In genomic region chr4:94251094-94251493, GRCh38 we compare ENCODE assay signal across 17 cellular contexts. TPM values are rescaled to one million over a fixed set of nuclear protein-coding genes. Genes with fewer than 3 reads are reported as not detected.
DNase-seq lines count a peak whose midpoint lies in the region; ATAC-seq, FAIRE-seq and TF ChIP-seq lines count a peak whose summit lies in the region.
"Had no signal": no experiment of that assay in that cellular context is flagged by ENCODE, and none has a peak within 500 bp of the region (broad histone marks: within the 10 kb centered on the region; RNA-seq: fewer than 3 reads in every experiment).

No MANE protein-coding gene starts in this region.

- no peak overlapping the region for H3K4me3 Mint-ChIP-seq in activated T-cell treated with anti-CD3 and anti-CD28 coated beads, Interleukin-2, amount 50 U/mL, for 24 hours
- H3K4me3 Mint-ChIP-seq in activated T-helper 2 cell treated with anti-CD3 and anti-CD28 coated beads, Interferon-gamma antibody, Interleukin-2, Interleukin-4, amounts not matched to agents 10 μg/mL and 5 μg/mL and 100 μg/mL, durations not matched to agents 14 hours and 24 hours and 36 hours (ENCODE audit: low read depth) = no peak overlapping the region
- H3K4me3 Mint-ChIP-seq in stimulated activated effector memory CD8-positive, alpha-beta T cell treated with anti-CD3 and anti-CD28 coated beads, Interleukin-12 subunit alpha, Interleukin-12 subunit beta, amount 100 ng/mL, for 72 hours = no peak overlapping the region
- H3K4me3 Mint-ChIP-seq: B cell; CD4-positive, alpha-beta T cell; HFFc6 had no signal

- H3K27me3 Mint-ChIP-seq in activated T-cell treated with anti-CD3 and anti-CD28 coated beads, Interleukin-2, amount 50 U/mL, for 24 hours = no peaks in the 10 kb centered on the region
- no peaks in the 10 kb centered on the region for H3K27me3 Mint-ChIP-seq in activated T-helper 2 cell treated with anti-CD3 and anti-CD28 coated beads, Interferon-gamma antibody, Interleukin-2, Interleukin-4, amounts not matched to agents 10 μg/mL and 5 μg/mL and 100 μg/mL, durations not matched to agents 14 hours and 24 hours and 36 hours (ENCODE audit: low read depth)
- H3K27me3 Mint-ChIP-seq: B cell; CD4-positive, alpha-beta T cell had no signal

- H3K4me1 Mint-ChIP-seq in activated T-cell treated with anti-CD3 and anti-CD28 coated beads, Interleukin-2, amount 50 U/mL, for 24 hours (ENCODE audit: low read depth) = peaks cover 8% of the 10 kb centered on the region
- peaks cover 8% of the 10 kb centered on the region for H3K4me1 Mint-ChIP-seq in activated T-helper 2 cell treated with anti-CD3 and anti-CD28 coated beads, Interferon-gamma antibody, Interleukin-2, Interleukin-4, amounts not matched to agents 10 μg/mL and 5 μg/mL and 100 μg/mL, durations not matched to agents 14 hours and 24 hours and 36 hours (ENCODE audit: low read depth)
- peaks cover 6% of the 10 kb centered on the region for H3K4me1 Mint-ChIP-seq in stimulated activated effector memory CD8-positive, alpha-beta T cell treated with anti-CD3 and anti-CD28 coated beads, Interleukin-12 subunit alpha, Interleukin-12 subunit beta, amount 100 ng/mL, for 72 hours
- H3K4me1 Mint-ChIP-seq: B cell had no signal

- TF ChIP-seq POLR2A in H54 (IDR thresholded peaks at IDR 0.05; ENCODE audit: low read depth, low read length) = no peak

- H3K9me3 Mint-ChIP-seq in activated T-cell treated with anti-CD3 and anti-CD28 coated beads, Interleukin-2, amount 50 U/mL, for 24 hours = no peaks in the 10 kb centered on the region
- H3K9me3 Mint-ChIP-seq in activated T-helper 2 cell treated with anti-CD3 and anti-CD28 coated beads, Interferon-gamma antibody, Interleukin-2, Interleukin-4, amounts not matched to agents 10 μg/mL and 5 μg/mL and 100 μg/mL, durations not matched to agents 14 hours and 24 hours and 36 hours = no peaks in the 10 kb centered on the region
- H3K9me3 Mint-ChIP-seq in stimulated activated effector memory CD8-positive, alpha-beta T cell treated with anti-CD3 and anti-CD28 coated beads, Interleukin-12 subunit alpha, Interleukin-12 subunit beta, amount 100 ng/mL, for 72 hours = no peaks in the 10 kb centered on the region
- H3K9me3 Mint-ChIP-seq: CD4-positive, alpha-beta T cell; HFFc6 had no signal

- FAIRE-seq in H54 (lab: Jason Lieb, UNC) = peak; percentile 11
- FAIRE-seq: A204.1, GM12891, H1 had no signal

- peaks cover 79% of the 10 kb centered on the region for H3K36me3 Mint-ChIP-seq in activated T-cell treated with anti-CD3 and anti-CD28 coated beads, Interleukin-2, amount 50 U/mL, for 24 hours (ENCODE audit: low read depth)
- peaks cover 52% of the 10 kb centered on the region for H3K36me3 Mint-ChIP-seq in activated T-helper 2 cell treated with anti-CD3 and anti-CD28 coated beads, Interferon-gamma antibody, Interleukin-2, Interleukin-4, amounts not matched to agents 10 μg/mL and 5 μg/mL and 100 μg/mL, durations not matched to agents 14 hours and 24 hours and 36 hours (ENCODE audit: low read depth)
- H3K36me3 Mint-ChIP-seq in stimulated activated effector memory CD8-positive, alpha-beta T cell treated with anti-CD3 and anti-CD28 coated beads, Interleukin-12 subunit alpha, Interleukin-12 subunit beta, amount 100 ng/mL, for 72 hours = peaks cover 90% of the 10 kb centered on the region

- DNase-seq in activated T-cell treated with anti-CD3 and anti-CD28 coated beads, Interleukin-2, amount 50 U/mL, for 24 hours = no peak
- no peak for DNase-seq in activated T-cell treated with anti-CD3 and anti-CD28 coated beads, Interleukin-2, amount 50 U/mL, for 1 hour
- no peak for DNase-seq in H54 (ENCODE audit: insufficient read length, low spot score)
- DNase-seq in activated T-helper 2 cell treated with anti-CD3 and anti-CD28 coated beads, Interferon-gamma antibody, Interleukin-2, Interleukin-4, amounts not matched to agents 10 μg/mL and 5 μg/mL and 100 μg/mL, durations not matched to agents 14 hours and 24 hours and 36 hours (ENCODE audit: low spot score) = no peak
- DNase-seq in stimulated activated effector memory CD8-positive, alpha-beta T cell treated with anti-CD3 and anti-CD28 coated beads, Interleukin-12 subunit alpha, Interleukin-12 subunit beta, amount 100 ng/mL, for 72 hours (ENCODE audit: low spot score in 2 of 2) = no peak
- no peak for DNase-seq in MV-4-11 (lab: John Stamatoyannopoulos, UW)
- DNase-seq: C1 segment of cervical spinal cord; Calu3; CD4-positive, alpha-beta T cell; DMS79; HCEC 1CT; HFFc6 had no signal

- intact Hi-C loops in activated T-helper 2 cell treated with anti-CD3 and anti-CD28 coated beads, Interferon-gamma antibody, Interleukin-2, Interleukin-4, amounts not matched to agents 10 μg/mL and 5 μg/mL and 100 μg/mL, durations not matched to agents 14 hours and 24 hours and 36 hours (cut with micrococcal nuclease) = loop anchor here (5.0 kb wide), 1 partner anchor 44 kb away; the partner anchor contains the start of gene SMARCAD1

- peak overlapping the region; percentile 28 for H3K27ac Mint-ChIP-seq in activated T-cell treated with anti-CD3 and anti-CD28 coated beads, Interleukin-2, amount 50 U/mL, for 24 hours
- peak overlapping the region; percentile 15 for H3K27ac Mint-ChIP-seq in activated T-helper 2 cell treated with anti-CD3 and anti-CD28 coated beads, Interferon-gamma antibody, Interleukin-2, Interleukin-4, amounts not matched to agents 10 μg/mL and 5 μg/mL and 100 μg/mL, durations not matched to agents 14 hours and 24 hours and 36 hours
- H3K27ac Mint-ChIP-seq in stimulated activated effector memory CD8-positive, alpha-beta T cell treated with anti-CD3 and anti-CD28 coated beads, Interleukin-12 subunit alpha, Interleukin-12 subunit beta, amount 100 ng/mL, for 72 hours = no peak overlapping the region
- H3K27ac Mint-ChIP-seq: B cell; CD4-positive, alpha-beta T cell; HFFc6 had no signal

- peak; percentile 64 for ATAC-seq in stimulated activated effector memory CD8-positive, alpha-beta T cell treated with anti-CD3 and anti-CD28 coated beads, Interleukin-12 subunit alpha, Interleukin-12 subunit beta, amount 100 ng/mL, for 72 hours
- ATAC-seq in HG03571 (IDR thresholded peaks at IDR 0.05; ENCODE audit: unreplicated experiment) = no peak

RNA-seq across cellular contexts. Expression of gene SMARCAD1, which starts 43.4 kb away (rescaled TPM):
- 38.9 and 41.8 TPM in 2 replicates for total RNA-seq in activated T-helper 2 cell treated with anti-CD3 and anti-CD28 coated beads, Interferon-gamma antibody, Interleukin-2, Interleukin-4, amounts not matched to agents 10 μg/mL and 5 μg/mL and 100 μg/mL, durations not matched to agents 14 hours and 24 hours and 36 hours
